ENCODE assay signal across 8 cellular contexts in genomic region chr5:146965781-146966659, GRCh38.
A peak's percentile ranks its signal among the peaks of the same experiment; 100 is the strongest.
DNase-seq lines count a peak whose midpoint lies in the region; ATAC-seq, FAIRE-seq and TF ChIP-seq lines count a peak whose summit lies in the region.

No MANE protein-coding gene starts in this region.

- no peak overlapping the region for H3K9ac ChIP-seq in OCI-LY3 (ENCODE audit: low read length)

- no peaks in the 10 kb centered on the region for H4K20me1 ChIP-seq in OCI-LY3 (ENCODE audit: insufficient read depth, low read length)

- no peak overlapping the region for H2AFZ ChIP-seq in OCI-LY3 (ENCODE audit: low read depth, low read length)

- TF ChIP-seq CTCF in OCI-LY3 (IDR thresholded peaks at IDR 0.05; ENCODE audit: low read depth, low read length) (peak; percentile 67), fibroblast of the aortic adventitia (IDR thresholded peaks at IDR 0.05; ENCODE audit: insufficient read depth, low read length) (peak; percentile 76)

- no peaks in the 10 kb centered on the region for H3K4me1 ChIP-seq in OCI-LY3 (ENCODE audit: low read length)

- no peak overlapping the region for H3K27ac ChIP-seq in OCI-LY3 (ENCODE audit: low read length)

- no peak overlapping the region for H3K4me3 ChIP-seq in OCI-LY3 (ENCODE audit: low read length)
- H3K4me3 ChIP-seq in fibroblast of the aortic adventitia (ENCODE audit: low read depth, low read length) = no peak overlapping the region

- H3K79me2 ChIP-seq in OCI-LY3 (ENCODE audit: low read length) = no peaks in the 10 kb centered on the region

- ATAC-seq in GM21825 (IDR thresholded peaks at IDR 0.05; ENCODE audit: unreplicated experiment) = peak; percentile 96

- H3K36me3 ChIP-seq in OCI-LY3 (replicated peaks; ENCODE audit: low read depth, low read length) = no peaks in the 10 kb centered on the region

- H3K4me2 ChIP-seq in OCI-LY3 (ENCODE audit: low read length) = no peak overlapping the region

- peak; percentile 63 for FAIRE-seq in G401.6 (lab: Jason Lieb, UNC)
- FAIRE-seq in urothelium cell line (lab: Jason Lieb, UNC) = peak; percentile 78

- DNase-seq in activated T-cell treated with anti-CD3 and anti-CD28 coated beads, Interleukin-2, amount 50 U/mL, for 48 hours = peak; percentile 40 to 41
- DNase-seq in fibroblast of the aortic adventitia (ENCODE audit: low read depth) = peak; percentile 85
- DNase-seq in non-pigmented ciliary epithelial cell (ENCODE audit: low read depth) = peak; percentile 32
- peak; percentile 67 for DNase-seq in urothelium cell line (ENCODE audit: low spot score)

- no peak for TF ChIP-seq EP300 in Ishikawa (IDR thresholded peaks at IDR 0.05; ENCODE audit: borderline replicate concordance)

- peak; percentile 81 for TF ChIP-seq RAD21 in Ishikawa (IDR thresholded peaks at IDR 0.05; ENCODE audit: low read depth)

- H3K9me3 ChIP-seq in OCI-LY3 (ENCODE audit: insufficient read depth, low read length) = no peaks in the 10 kb centered on the region

- H3K27me3 ChIP-seq in OCI-LY3 (ENCODE audit: low read depth, low read length) = no peaks in the 10 kb centered on the region

TF ChIP-seq in Ishikawa, 13 proteins besides CTCF, POLR2A, EP300 and RAD21:
- TF ChIP-seq CREB1 (IDR thresholded peaks at IDR 0.05; ENCODE audit: low read depth) = no peak
- TF ChIP-seq TAF1 (IDR thresholded peaks at IDR 0.05; ENCODE audit: low read depth) = no peak
- TF ChIP-seq, protein P1, sequence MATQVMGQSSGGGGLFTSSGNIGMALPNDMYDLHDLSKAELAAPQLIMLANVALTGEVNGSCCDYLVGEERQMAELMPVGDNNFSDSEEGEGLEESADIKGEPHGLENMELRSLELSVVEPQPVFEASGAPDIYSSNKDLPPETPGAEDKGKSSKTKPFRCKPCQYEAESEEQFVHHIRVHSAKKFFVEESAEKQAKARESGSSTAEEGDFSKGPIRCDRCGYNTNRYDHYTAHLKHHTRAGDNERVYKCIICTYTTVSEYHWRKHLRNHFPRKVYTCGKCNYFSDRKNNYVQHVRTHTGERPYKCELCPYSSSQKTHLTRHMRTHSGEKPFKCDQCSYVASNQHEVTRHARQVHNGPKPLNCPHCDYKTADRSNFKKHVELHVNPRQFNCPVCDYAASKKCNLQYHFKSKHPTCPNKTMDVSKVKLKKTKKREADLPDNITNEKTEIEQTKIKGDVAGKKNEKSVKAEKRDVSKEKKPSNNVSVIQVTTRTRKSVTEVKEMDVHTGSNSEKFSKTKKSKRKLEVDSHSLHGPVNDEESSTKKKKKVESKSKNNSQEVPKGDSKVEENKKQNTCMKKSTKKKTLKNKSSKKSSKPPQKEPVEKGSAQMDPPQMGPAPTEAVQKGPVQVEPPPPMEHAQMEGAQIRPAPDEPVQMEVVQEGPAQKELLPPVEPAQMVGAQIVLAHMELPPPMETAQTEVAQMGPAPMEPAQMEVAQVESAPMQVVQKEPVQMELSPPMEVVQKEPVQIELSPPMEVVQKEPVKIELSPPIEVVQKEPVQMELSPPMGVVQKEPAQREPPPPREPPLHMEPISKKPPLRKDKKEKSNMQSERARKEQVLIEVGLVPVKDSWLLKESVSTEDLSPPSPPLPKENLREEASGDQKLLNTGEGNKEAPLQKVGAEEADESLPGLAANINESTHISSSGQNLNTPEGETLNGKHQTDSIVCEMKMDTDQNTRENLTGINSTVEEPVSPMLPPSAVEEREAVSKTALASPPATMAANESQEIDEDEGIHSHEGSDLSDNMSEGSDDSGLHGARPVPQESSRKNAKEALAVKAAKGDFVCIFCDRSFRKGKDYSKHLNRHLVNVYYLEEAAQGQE (IDR thresholded peaks at IDR 0.05; ENCODE audit: low read depth) = no peak
- no peak for TF ChIP-seq TEAD4 (IDR thresholded peaks at IDR 0.05)
- no peak for TF ChIP-seq FOXM1 (IDR thresholded peaks at IDR 0.05; ENCODE audit: borderline replicate concordance, low read depth)
- TF ChIP-seq MAX (IDR thresholded peaks at IDR 0.05) = no peak

Comparison
In these comparisons a context has a peak if more than half of its experiments do, and no peak if none do; other contexts are left out.
1. DNase-seq: peak in every context shown above with its lines; median percentile 85 in fibroblast of the aortic adventitia; 67 in urothelium cell line; 40 in activated T-cell treated with anti-CD3 and anti-CD28 coated beads, Interleukin-2, amount 50 U/mL, for 48 hours; 32 in non-pigmented ciliary epithelial cell.